Comparison of ENCODE assay signal across 8 cellular contexts in genomic region chr15:25436707-25437106, GRCh38. TPM values are rescaled to one million over a fixed set of nuclear protein-coding genes. Genes with fewer than 3 reads are reported as not detected.
DNase-seq lines count a peak whose midpoint lies in the region; ATAC-seq, FAIRE-seq and TF ChIP-seq lines count a peak whose summit lies in the region.

No MANE protein-coding gene starts in this region.

- no peak overlapping the region for H3K27ac Mint-ChIP-seq in activated naive CD8-positive, alpha-beta T cell treated with anti-CD3 and anti-CD28 coated beads, Interleukin-2, amount 10 ng/mL, durations not matched to agents 7 days and 5 days
- peak overlapping the region; percentile 95 for H3K27ac Mint-ChIP-seq in type B pancreatic cell

- intact Hi-C loops in left cardiac atrium (cut with DNase I) (loop anchor here in 1 of 2 donors (5.0 kb wide), 1 partner anchor 89 kb away; no protein-coding TSS in a partner anchor), HepG2 (cut with micrococcal nuclease; ENCODE audit: unreplicated experiment) (loop anchor here (5.0 to 10.0 kb wide), 2 partner anchors 62 to 89 kb away; no protein-coding TSS in a partner anchor), posterior cingulate gyrus (cut with DNase I) (loop anchor here (10.0 kb wide), 1 partner anchor 482 kb away; the partner anchor contains the start of genes SNRPN and SNURF)

- peak overlapping the region; percentile 94 for H3K4me3 Mint-ChIP-seq in activated naive CD8-positive, alpha-beta T cell treated with anti-CD3 and anti-CD28 coated beads, Interleukin-2, amount 10 ng/mL, durations not matched to agents 7 days and 5 days
- H3K4me3 Mint-ChIP-seq in type B pancreatic cell: peak overlapping the region; percentile 98

- CTCF ChIA-PET in HepG2 (lab: Yijun Ruan, JAX; ENCODE audit: low intra/inter-chr PET ratio, low total read pairs) (no interaction called here), HEK293T (lab: Yijun Ruan, JAX) (no interaction called here)

- H3K9me3 ChIP-seq in cardiac muscle cell (ENCODE audit: low read depth) (no peaks in the 10 kb centered on the region), HepG2 (ENCODE audit: low read length) (no peaks in the 10 kb centered on the region)

- TF ChIP-seq EP300 in HepG2 (IDR thresholded peaks at IDR 0.05; ENCODE audit: low read depth in 2 of 2, low read length in 2 of 2): 0 out of 4 replicates have a peak, but pooled peaks of 1 of the 2 experiments have one; percentile 13
- TF ChIP-seq EP300 in HepG2 (CRISPR knock-in tag; IDR thresholded peaks at IDR 0.05; ENCODE audit: borderline replicate concordance): no peak

- peaks cover 66% of the 10 kb centered on the region for H3K79me2 ChIP-seq in HepG2 (ENCODE audit: insufficient read depth, low read length)

- peak overlapping the region; percentile 76 for H3K4me3 ChIP-seq in cardiac muscle cell
- peak overlapping the region; percentile 43 to 98 (median 95) for H3K4me3 ChIP-seq in HepG2 (replicated peaks in 1 of 3; ENCODE audit: insufficient read depth in 1 of 3, low read depth in 2 of 3, low read length in 3 of 3)

- DNase-seq in cardiac muscle cell (ENCODE audit: low read depth in 1 of 2, low spot score in 1 of 2): no peak
- DNase-seq in left cardiac atrium: no peak
- no peak for DNase-seq in activated naive CD8-positive, alpha-beta T cell treated with anti-CD3 and anti-CD28 coated beads, Interleukin-2, amount 10 ng/mL, durations not matched to agents 7 days and 5 days
- DNase-seq in HepG2 (ENCODE audit: low spot score): peak; percentile 65
- no peak for DNase-seq in type B pancreatic cell (ENCODE audit: extremely low spot score, unreplicated experiment)
- DNase-seq in SW 1271 (lab: John Stamatoyannopoulos, UW): no peak
- no peak for DNase-seq in posterior cingulate gyrus
- no peak for DNase-seq in HEK293T (ENCODE audit: extremely low spot score)

- POLR2A ChIA-PET in activated naive CD8-positive, alpha-beta T cell treated with anti-CD3 and anti-CD28 coated beads, Interleukin-2, amount 10 ng/mL, durations not matched to agents 7 days and 5 days (lab: Charles Lee): interaction anchor here (0.8 kb wide), 1 partner anchor 14 kb away, joined by 3 read pairs; no protein-coding TSS in a partner anchor
- POLR2A ChIA-PET in HepG2 (lab: Yijun Ruan, JAX): no interaction called here
- POLR2A ChIA-PET in HEK293T (lab: Yijun Ruan, JAX): no interaction called here

- H3K36me3 Mint-ChIP-seq in activated naive CD8-positive, alpha-beta T cell treated with anti-CD3 and anti-CD28 coated beads, Interleukin-2, amount 10 ng/mL, durations not matched to agents 7 days and 5 days: peaks cover 16% of the 10 kb centered on the region
- peaks cover 3% of the 10 kb centered on the region for H3K36me3 Mint-ChIP-seq in type B pancreatic cell

- in situ Hi-C loops in HepG2 (cut with HindIII; ENCODE audit: extremely low pct_ligation_motif_present, low pct_unique_long_range_greater_than_20kb): loop anchor here (10.0 kb wide), 1 partner anchor 62 kb away; no protein-coding TSS in a partner anchor

- H3K27ac ChIP-seq in cardiac muscle cell: no peak overlapping the region
- H3K27ac ChIP-seq in HepG2 (ENCODE audit: extremely low read length, insufficient read depth, low read length): peak overlapping the region; percentile 97

- no peak overlapping the region for H2AFZ ChIP-seq in HepG2 (ENCODE audit: low read length)

- peaks cover 47% of the 10 kb centered on the region for H4K20me1 ChIP-seq in HepG2 (ENCODE audit: insufficient read depth, low read length)

- no peak for TF ChIP-seq CTCF in cardiac muscle cell (IDR thresholded peaks at IDR 0.05; ENCODE audit: low read depth, low read length)
- TF ChIP-seq CTCF in HepG2 (CRISPR knock-in tag; IDR thresholded peaks at IDR 0.05): no peak
- no peak for TF ChIP-seq CTCF in type B pancreatic cell (conservative IDR thresholded peaks at IDR 0.05)

- BruUV-seq in HepG2 (replicated peaks; lab: Mats Ljungman, UMichigan): no TSS peak

- peak overlapping the region; percentile 82 for H3K4me2 ChIP-seq in HepG2 (ENCODE audit: low read depth, low read length)

- peaks cover 34% of the 10 kb centered on the region for H3K4me1 Mint-ChIP-seq in activated naive CD8-positive, alpha-beta T cell treated with anti-CD3 and anti-CD28 coated beads, Interleukin-2, amount 10 ng/mL, durations not matched to agents 7 days and 5 days
- H3K4me1 Mint-ChIP-seq in type B pancreatic cell (ENCODE audit: unreplicated experiment): peaks cover 23% of the 10 kb centered on the region

- H3K27me3 ChIP-seq in cardiac muscle cell (no peaks in the 10 kb centered on the region), HepG2 (ENCODE audit: control insufficient read depth in 1 of 2, insufficient read depth in 2 of 2, low read length in 2 of 2) (no peaks in the 10 kb centered on the region)

- TF ChIP-seq POLR2A in HepG2 (IDR thresholded peaks at IDR 0.05; ENCODE audit: insufficient read depth in 1 of 2, low read depth in 2 of 2, low read length in 2 of 2): no peak

- H3K9ac ChIP-seq in HepG2 (ENCODE audit: insufficient read depth, low read depth, low read length): peak overlapping the region; percentile 98

- TF ChIP-seq RAD21 in HepG2 (CRISPR knock-in tag; IDR thresholded peaks at IDR 0.05): no peak

- ATAC-seq in left cardiac atrium (no peak), HepG2 (peak; percentile 10; the same call in 1 of the 3 replicates)
- ATAC-seq in activated naive CD8-positive, alpha-beta T cell treated with anti-CD3 and anti-CD28 coated beads, Interleukin-2, amount 10 ng/mL, durations not matched to agents 7 days and 5 days (ENCODE audit: low read depth): no peak

- H3K9me3 Mint-ChIP-seq in activated naive CD8-positive, alpha-beta T cell treated with anti-CD3 and anti-CD28 coated beads, Interleukin-2, amount 10 ng/mL, durations not matched to agents 7 days and 5 days: no peaks in the 10 kb centered on the region
- no peaks in the 10 kb centered on the region for H3K9me3 Mint-ChIP-seq in type B pancreatic cell

- H3K4me1 ChIP-seq in cardiac muscle cell (ENCODE audit: low read depth) (peaks cover 16% of the 10 kb centered on the region), HepG2 (ENCODE audit: insufficient read depth, low read length) (peaks cover 38% of the 10 kb centered on the region)

- peak; percentile 37 for FAIRE-seq in HepG2 (lab: Jason Lieb, UNC)

- H3K36me3 ChIP-seq in cardiac muscle cell (no peaks in the 10 kb centered on the region), HepG2 (replicated peaks in 1 of 2; ENCODE audit: control insufficient read depth in 1 of 2, insufficient read depth in 2 of 2, low read length in 2 of 2) (no peaks in the 10 kb centered on the region; a peak in 1 of 5 replicates)

- no peaks in the 10 kb centered on the region for H3K27me3 Mint-ChIP-seq in activated naive CD8-positive, alpha-beta T cell treated with anti-CD3 and anti-CD28 coated beads, Interleukin-2, amount 10 ng/mL, durations not matched to agents 7 days and 5 days
- no peaks in the 10 kb centered on the region for H3K27me3 Mint-ChIP-seq in type B pancreatic cell

TF ChIP-seq in HEK293T, 16 proteins besides CTCF, POLR2A, EP300 and RAD21:
- TF ChIP-seq SP1 (IDR thresholded peaks at IDR 0.05) (no peak), L3MBTL2 (conservative IDR thresholded peaks at IDR 0.05) (no peak)

RNA-seq across cellular contexts. Expression of gene UBE3A, which starts 2.1 kb away (rescaled TPM):
- total RNA-seq in cardiac muscle cell (60.4 and 92.2 TPM in 2 replicates), left cardiac atrium (100 to 1,000 TPM in 1 of 2 donors, 10 to 100 TPM in 1; 91.5 to 105 TPM), HepG2 (2016; rRNA removed; fragmentation: Illumina TruSeq; extraction: Trizol) (77.8 and 80.5 TPM in 2 replicates), type B pancreatic cell (ENCODE audit: low replicate concordance) (89.0 and 91.3 TPM in 2 replicates)
- polyA plus RNA-seq in cardiac muscle cell (96.2 and 143 TPM in 2 replicates), HepG2 (2011; rRNA removed) (14.6 and 17.3 TPM in 2 replicates)
- total RNA-seq in activated naive CD8-positive, alpha-beta T cell treated with anti-CD3 and anti-CD28 coated beads, Interleukin-2, amount 10 ng/mL, durations not matched to agents 7 days and 5 days: 100 to 1,000 TPM; 105 to 115 TPM
- total RNA-seq in HepG2 (2016; cell fraction: cytosol; rRNA removed; fragmentation: Illumina TruSeq; extraction: Trizol; ENCODE audit: low read depth): 111 and 115 TPM in 2 replicates
- total RNA-seq in HepG2 (2016; cell fraction: insoluble cytoplasmic fraction; rRNA removed; fragmentation: Illumina TruSeq; extraction: Trizol): 67.8 and 77.4 TPM in 2 replicates
- total RNA-seq in HepG2 (2016; cell fraction: membrane; rRNA removed; fragmentation: Illumina TruSeq; extraction: Trizol): 53.8 and 54.4 TPM in 2 replicates
- total RNA-seq in HepG2 (2016; cell fraction: nucleus; rRNA removed; fragmentation: Illumina TruSeq; extraction: Trizol): 75.9 and 79.5 TPM in 2 replicates
- 5.3 and 9.2 TPM in 2 replicates for polyA plus RNA-seq in HepG2 (2011; cell fraction: cytosol; rRNA removed)
- polyA plus RNA-seq in HepG2 (2011; cell fraction: nucleus; rRNA removed): 18.3 and 23.8 TPM in 2 replicates
- polyA plus RNA-seq in HepG2 (2012): 30.0 and 35.7 TPM in 2 replicates
- polyA plus RNA-seq in HepG2 (2016; cell fraction: cytosol; fragmentation: Illumina TruSeq; extraction: Trizol; ENCODE audit: low read depth): 2.1 and 2.6 TPM in 2 replicates
- polyA plus RNA-seq in HepG2 (2016; cell fraction: insoluble cytoplasmic fraction; fragmentation: Illumina TruSeq; extraction: Trizol; ENCODE audit: low read depth): 57.5 and 58.1 TPM in 2 replicates
- 9.7 and 10.9 TPM in 2 replicates for polyA plus RNA-seq in HepG2 (2016; cell fraction: membrane; fragmentation: Illumina TruSeq; extraction: Trizol; ENCODE audit: low read depth)
- 33.9 and 34.8 TPM in 2 replicates for polyA plus RNA-seq in HepG2 (2016; cell fraction: nucleus; fragmentation: Illumina TruSeq; extraction: Trizol; ENCODE audit: insufficient read depth, low read depth)
- polyA minus RNA-seq in HepG2 (2011; rRNA and poly(A)+ RNA removed; ENCODE audit: low replicate concordance): 46.8 and 107 TPM in 2 replicates
- 36.6 and 51.8 TPM in 2 replicates for polyA minus RNA-seq in HepG2 (2011; cell fraction: cytosol; rRNA and poly(A)+ RNA removed)
- 188 and 210 TPM in 2 replicates for polyA minus RNA-seq in HepG2 (2011; cell fraction: nucleus; rRNA and poly(A)+ RNA removed)
